4 cellular contexts compared by ENCODE assay signal in the genomic region with DNA sequence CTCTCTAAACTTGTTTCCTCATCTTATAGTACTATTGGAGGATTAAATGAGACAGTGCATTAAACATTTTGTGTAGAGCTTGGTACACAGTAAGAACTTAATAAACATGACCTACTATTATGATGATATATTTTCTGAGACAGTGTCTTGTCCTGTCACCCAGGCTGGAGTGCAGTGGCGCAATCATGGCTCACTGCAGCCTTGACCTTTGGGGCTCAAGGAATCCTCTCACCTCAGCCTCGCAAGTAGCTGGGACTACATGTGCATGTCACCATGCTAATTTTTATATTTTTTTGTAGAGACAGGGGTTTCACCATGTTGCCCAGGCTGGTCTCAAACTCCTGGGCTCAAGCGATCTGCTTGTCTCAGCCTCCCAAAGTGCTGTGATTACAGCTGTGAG.
"Had no signal": no experiment of that assay in that cellular context is flagged by ENCODE, and none has a peak within 500 bp of the region (broad histone marks: within the 10 kb centered on the region; RNA-seq: fewer than 3 reads in every experiment).

No MANE protein-coding gene starts in this region.

- ATAC-seq: GM23338, K562 had no signal

- H2AFZ ChIP-seq: GM23338 had no signal

- H3K4me2 ChIP-seq: GM23338 had no signal

- DNase-seq: H9, HCEC 1CT had no signal

- H3K4me3 ChIP-seq: GM23338, K562 had no signal
